In the genomic region with DNA sequence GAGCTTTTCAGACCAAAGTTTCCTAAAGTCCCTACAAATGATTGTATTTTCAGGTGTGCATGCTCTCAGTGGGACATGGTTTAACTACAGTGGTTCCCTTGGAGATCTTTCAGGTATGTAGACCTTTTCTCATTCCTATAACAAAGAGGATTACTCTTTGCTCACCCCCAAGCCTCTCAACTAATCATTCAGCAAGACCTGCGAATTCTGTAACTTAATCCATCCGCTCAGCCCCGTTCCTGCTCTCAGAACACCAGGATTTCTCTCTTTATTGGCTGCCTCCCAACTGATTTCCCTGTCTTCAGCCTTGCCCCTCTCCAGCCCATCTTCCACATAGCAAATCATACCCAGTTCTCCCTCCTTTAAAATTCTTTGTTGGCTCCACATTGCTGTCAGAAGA, we compare ENCODE assay signal across 1 cellular context.
TF ChIP-seq lines count a peak whose summit lies in the region.

No MANE protein-coding gene starts in this region.

TF ChIP-seq in GM23338, 12 proteins besides CTCF, POLR2A, EP300 and RAD21 (continued from another document):
- TF ChIP-seq, protein P1, sequence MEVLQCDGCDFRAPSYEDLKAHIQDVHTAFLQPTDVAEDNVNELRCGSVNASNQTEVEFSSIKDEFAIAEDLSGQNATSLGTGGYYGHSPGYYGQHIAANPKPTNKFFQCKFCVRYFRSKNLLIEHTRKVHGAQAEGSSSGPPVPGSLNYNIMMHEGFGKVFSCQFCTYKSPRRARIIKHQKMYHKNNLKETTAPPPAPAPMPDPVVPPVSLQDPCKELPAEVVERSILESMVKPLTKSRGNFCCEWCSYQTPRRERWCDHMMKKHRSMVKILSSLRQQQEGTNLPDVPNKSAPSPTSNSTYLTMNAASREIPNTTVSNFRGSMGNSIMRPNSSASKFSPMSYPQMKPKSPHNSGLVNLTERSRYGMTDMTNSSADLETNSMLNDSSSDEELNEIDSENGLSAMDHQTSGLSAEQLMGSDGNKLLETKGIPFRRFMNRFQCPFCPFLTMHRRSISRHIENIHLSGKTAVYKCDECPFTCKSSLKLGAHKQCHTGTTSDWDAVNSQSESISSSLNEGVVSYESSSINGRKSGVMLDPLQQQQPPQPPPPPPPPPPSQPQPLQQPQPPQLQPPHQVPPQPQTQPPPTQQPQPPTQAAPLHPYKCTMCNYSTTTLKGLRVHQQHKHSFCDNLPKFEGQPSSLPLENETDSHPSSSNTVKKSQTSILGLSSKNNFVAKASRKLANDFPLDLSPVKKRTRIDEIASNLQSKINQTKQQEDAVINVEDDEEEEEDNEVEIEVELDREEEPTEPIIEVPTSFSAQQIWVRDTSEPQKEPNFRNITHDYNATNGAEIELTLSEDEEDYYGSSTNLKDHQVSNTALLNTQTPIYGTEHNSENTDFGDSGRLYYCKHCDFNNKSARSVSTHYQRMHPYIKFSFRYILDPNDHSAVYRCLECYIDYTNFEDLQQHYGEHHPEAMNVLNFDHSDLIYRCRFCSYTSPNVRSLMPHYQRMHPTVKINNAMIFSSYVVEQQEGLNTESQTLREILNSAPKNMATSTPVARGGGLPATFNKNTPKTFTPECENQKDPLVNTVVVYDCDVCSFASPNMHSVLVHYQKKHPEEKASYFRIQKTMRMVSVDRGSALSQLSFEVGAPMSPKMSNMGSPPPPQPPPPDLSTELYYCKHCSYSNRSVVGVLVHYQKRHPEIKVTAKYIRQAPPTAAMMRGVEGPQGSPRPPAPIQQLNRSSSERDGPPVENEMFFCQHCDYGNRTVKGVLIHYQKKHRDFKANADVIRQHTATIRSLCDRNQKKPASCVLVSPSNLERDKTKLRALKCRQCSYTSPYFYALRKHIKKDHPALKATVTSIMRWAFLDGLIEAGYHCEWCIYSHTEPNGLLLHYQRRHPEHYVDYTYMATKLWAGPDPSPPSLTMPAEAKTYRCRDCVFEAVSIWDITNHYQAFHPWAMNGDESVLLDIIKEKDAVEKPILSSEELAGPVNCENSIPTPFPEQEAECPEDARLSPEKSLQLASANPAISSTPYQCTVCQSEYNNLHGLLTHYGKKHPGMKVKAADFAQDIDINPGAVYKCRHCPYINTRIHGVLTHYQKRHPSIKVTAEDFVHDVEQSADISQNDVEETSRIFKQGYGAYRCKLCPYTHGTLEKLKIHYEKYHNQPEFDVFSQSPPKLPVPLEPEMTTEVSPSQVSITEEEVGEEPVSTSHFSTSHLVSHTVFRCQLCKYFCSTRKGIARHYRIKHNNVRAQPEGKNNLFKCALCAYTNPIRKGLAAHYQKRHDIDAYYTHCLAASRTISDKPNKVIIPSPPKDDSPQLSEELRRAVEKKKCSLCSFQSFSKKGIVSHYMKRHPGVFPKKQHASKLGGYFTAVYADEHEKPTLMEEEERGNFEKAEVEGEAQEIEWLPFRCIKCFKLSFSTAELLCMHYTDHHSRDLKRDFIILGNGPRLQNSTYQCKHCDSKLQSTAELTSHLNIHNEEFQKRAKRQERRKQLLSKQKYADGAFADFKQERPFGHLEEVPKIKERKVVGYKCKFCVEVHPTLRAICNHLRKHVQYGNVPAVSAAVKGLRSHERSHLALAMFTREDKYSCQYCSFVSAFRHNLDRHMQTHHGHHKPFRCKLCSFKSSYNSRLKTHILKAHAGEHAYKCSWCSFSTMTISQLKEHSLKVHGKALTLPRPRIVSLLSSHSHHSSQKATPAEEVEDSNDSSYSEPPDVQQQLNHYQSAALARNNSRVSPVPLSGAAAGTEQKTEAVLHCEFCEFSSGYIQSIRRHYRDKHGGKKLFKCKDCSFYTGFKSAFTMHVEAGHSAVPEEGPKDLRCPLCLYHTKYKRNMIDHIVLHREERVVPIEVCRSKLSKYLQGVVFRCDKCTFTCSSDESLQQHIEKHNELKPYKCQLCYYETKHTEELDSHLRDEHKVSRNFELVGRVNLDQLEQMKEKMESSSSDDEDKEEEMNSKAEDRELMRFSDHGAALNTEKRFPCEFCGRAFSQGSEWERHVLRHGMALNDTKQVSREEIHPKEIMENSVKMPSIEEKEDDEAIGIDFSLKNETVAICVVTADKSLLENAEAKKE (CRISPR knock-in tag; IDR thresholded peaks at IDR 0.05), result peak; percentile 87
- TF ChIP-seq, protein P2, sequence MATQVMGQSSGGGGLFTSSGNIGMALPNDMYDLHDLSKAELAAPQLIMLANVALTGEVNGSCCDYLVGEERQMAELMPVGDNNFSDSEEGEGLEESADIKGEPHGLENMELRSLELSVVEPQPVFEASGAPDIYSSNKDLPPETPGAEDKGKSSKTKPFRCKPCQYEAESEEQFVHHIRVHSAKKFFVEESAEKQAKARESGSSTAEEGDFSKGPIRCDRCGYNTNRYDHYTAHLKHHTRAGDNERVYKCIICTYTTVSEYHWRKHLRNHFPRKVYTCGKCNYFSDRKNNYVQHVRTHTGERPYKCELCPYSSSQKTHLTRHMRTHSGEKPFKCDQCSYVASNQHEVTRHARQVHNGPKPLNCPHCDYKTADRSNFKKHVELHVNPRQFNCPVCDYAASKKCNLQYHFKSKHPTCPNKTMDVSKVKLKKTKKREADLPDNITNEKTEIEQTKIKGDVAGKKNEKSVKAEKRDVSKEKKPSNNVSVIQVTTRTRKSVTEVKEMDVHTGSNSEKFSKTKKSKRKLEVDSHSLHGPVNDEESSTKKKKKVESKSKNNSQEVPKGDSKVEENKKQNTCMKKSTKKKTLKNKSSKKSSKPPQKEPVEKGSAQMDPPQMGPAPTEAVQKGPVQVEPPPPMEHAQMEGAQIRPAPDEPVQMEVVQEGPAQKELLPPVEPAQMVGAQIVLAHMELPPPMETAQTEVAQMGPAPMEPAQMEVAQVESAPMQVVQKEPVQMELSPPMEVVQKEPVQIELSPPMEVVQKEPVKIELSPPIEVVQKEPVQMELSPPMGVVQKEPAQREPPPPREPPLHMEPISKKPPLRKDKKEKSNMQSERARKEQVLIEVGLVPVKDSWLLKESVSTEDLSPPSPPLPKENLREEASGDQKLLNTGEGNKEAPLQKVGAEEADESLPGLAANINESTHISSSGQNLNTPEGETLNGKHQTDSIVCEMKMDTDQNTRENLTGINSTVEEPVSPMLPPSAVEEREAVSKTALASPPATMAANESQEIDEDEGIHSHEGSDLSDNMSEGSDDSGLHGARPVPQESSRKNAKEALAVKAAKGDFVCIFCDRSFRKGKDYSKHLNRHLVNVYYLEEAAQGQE (IDR thresholded peaks at IDR 0.05; ENCODE audit: unreplicated experiment), result no peak
- TF ChIP-seq, protein P3, sequence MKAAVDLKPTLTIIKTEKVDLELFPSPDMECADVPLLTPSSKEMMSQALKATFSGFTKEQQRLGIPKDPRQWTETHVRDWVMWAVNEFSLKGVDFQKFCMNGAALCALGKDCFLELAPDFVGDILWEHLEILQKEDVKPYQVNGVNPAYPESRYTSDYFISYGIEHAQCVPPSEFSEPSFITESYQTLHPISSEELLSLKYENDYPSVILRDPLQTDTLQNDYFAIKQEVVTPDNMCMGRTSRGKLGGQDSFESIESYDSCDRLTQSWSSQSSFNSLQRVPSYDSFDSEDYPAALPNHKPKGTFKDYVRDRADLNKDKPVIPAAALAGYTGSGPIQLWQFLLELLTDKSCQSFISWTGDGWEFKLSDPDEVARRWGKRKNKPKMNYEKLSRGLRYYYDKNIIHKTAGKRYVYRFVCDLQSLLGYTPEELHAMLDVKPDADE (IDR thresholded peaks at IDR 0.05), result no peak
- TF ChIP-seq CREB1 (CRISPR knock-in tag; IDR thresholded peaks at IDR 0.05; ENCODE audit: low read depth) (no peak), ZNF331 (CRISPR knock-in tag; IDR thresholded peaks at IDR 0.05; ENCODE audit: low read depth) (no peak), EZH2phosphoT487 (IDR thresholded peaks at IDR 0.05; ENCODE audit: unreplicated experiment) (no peak)
